In the genomic region with DNA sequence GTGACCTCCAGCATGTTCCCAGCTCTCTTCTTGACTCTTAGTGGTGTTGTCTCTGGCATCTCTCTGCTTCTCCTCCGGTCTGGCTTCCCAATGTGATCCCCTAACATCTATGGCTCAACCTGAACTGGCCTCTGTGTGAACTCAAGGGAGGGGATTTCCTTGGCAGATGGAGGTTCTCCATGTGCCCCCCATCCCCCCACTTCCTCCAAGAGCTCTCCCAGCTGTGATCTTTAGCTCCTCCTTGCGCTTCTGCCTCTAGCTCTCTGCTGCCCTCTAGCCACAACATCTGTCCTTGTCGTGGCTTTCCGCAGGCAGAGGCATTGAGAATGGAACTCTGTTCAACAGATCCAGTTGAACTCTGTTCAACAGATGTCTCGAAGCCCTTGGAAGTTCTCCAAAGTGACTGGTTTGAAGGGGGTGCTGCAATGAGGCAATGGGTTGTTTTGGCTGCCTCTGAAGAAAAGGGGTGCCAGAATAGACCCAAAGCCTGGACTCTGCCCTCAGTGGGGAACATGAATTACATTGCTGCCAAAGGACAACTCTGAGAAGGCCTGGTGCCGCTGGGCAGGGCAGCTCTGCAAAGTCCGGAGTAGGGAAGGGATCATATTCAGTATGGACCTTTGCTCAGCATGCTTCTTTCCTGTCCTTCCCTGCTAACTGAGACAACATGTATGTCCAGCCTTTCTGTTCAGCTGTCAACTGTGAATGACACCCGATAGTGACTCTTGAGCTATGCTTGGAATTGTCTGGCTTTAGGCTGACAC, we compare ENCODE assay signal across 8 cellular contexts.
A peak's percentile ranks its signal among the peaks of the same experiment; 100 is the strongest.
DNase-seq lines count a peak whose midpoint lies in the region; ATAC-seq and TF ChIP-seq lines count a peak whose summit lies in the region.

No MANE protein-coding gene starts in this region.

- H3K4me1 Mint-ChIP-seq in natural killer cell: peaks cover 5% of the 10 kb centered on the region in 2 donors
- H3K4me1 Mint-ChIP-seq in stimulated activated naive CD8-positive, alpha-beta T cell treated with anti-CD3 and anti-CD28 coated beads, Interleukin-15, amount 100 ng/mL, for 72 hours: peaks cover 10% of the 10 kb centered on the region

- peak; percentile 92 for TF ChIP-seq CTCF in C4-2B (conservative IDR thresholded peaks at IDR 0.05)
- peak; percentile 64 for TF ChIP-seq CTCF in natural killer cell (IDR thresholded peaks at IDR 0.05)

- H3K36me3 ChIP-seq in NT2/D1 (ENCODE audit: insufficient read depth, insufficient read length, low read length): no peaks in the 10 kb centered on the region

- intact Hi-C loops in natural killer cell (cut with micrococcal nuclease): no loop called here

- H3K27ac Mint-ChIP-seq in natural killer cell: peak overlapping the region in 1 of 2 donors; percentile 12
- peak overlapping the region; percentile 70 to 93 for H3K27ac Mint-ChIP-seq in stimulated activated naive CD8-positive, alpha-beta T cell treated with anti-CD3 and anti-CD28 coated beads, Interleukin-15, amount 100 ng/mL, for 72 hours

- H3K9me3 Mint-ChIP-seq in natural killer cell: no peaks in the 10 kb centered on the region
- H3K9me3 Mint-ChIP-seq in stimulated activated naive CD8-positive, alpha-beta T cell treated with anti-CD3 and anti-CD28 coated beads, Interleukin-15, amount 100 ng/mL, for 72 hours: peaks cover 0 to 6% of the 10 kb centered on the region in 2 donors

- H3K9ac ChIP-seq in NT2/D1 (ENCODE audit: insufficient read length, low read depth): no peak overlapping the region

- H3K4me1 ChIP-seq in NT2/D1 (ENCODE audit: insufficient read depth, insufficient read length): peaks cover 3% of the 10 kb centered on the region

- no peaks in the 10 kb centered on the region for H3K36me3 Mint-ChIP-seq in natural killer cell

- no peak overlapping the region for H3K27ac ChIP-seq in C4-2B

- H3K9me3 ChIP-seq in NT2/D1 (ENCODE audit: insufficient read depth, low read length): 0 out of 2 replicates have a peak, but pooled peaks cover 5% of the 10 kb centered on the region

- no peaks in the 10 kb centered on the region for H3K27me3 ChIP-seq in NT2/D1 (ENCODE audit: insufficient read depth, insufficient read length)

- no peak overlapping the region for H3K4me3 Mint-ChIP-seq in natural killer cell
- H3K4me3 Mint-ChIP-seq in stimulated activated naive CD8-positive, alpha-beta T cell treated with anti-CD3 and anti-CD28 coated beads, Interleukin-15, amount 100 ng/mL, for 72 hours: peak overlapping the region; percentile 54 to 55

- peaks cover 18 to 36% of the 10 kb centered on the region in 2 donors for H3K27me3 Mint-ChIP-seq in natural killer cell (ENCODE audit: low read depth in 2 of 2)
- peaks cover 16% of the 10 kb centered on the region for H3K27me3 Mint-ChIP-seq in stimulated activated naive CD8-positive, alpha-beta T cell treated with anti-CD3 and anti-CD28 coated beads, Interleukin-15, amount 100 ng/mL, for 72 hours

- ATAC-seq in GM19395 (IDR thresholded peaks at IDR 0.05; ENCODE audit: unreplicated experiment) (peak; percentile 85), natural killer cell (peak; percentile 85 to 94 (median 86))
- peak; percentile 84 for ATAC-seq in stimulated activated naive CD8-positive, alpha-beta T cell treated with anti-CD3 and anti-CD28 coated beads, Interleukin-15, amount 100 ng/mL, for 72 hours

- DNase-seq in HS-27A (ENCODE audit: low read depth) (peak; percentile 77), NT2/D1 (ENCODE audit: low read depth, low spot score) (peak; percentile 89), erythroblast (lab: John Stamatoyannopoulos, UW) (peak; percentile 58 to 72), natural killer cell (peak; percentile 33)
- DNase-seq in activated CD8-positive, alpha-beta memory T cell treated with anti-CD3 and anti-CD28 coated beads, Interleukin-2, amount 50 U/mL, for 24 hours (ENCODE audit: extremely low read depth): peak; percentile 26
- peak; percentile 50 to 66 for DNase-seq in stimulated activated naive CD8-positive, alpha-beta T cell treated with anti-CD3 and anti-CD28 coated beads, Interleukin-15, amount 100 ng/mL, for 72 hours

- no peak for TF ChIP-seq POLR2A in erythroblast (IDR thresholded peaks at IDR 0.05; ENCODE audit: low read length)

- no peak overlapping the region for H3K4me3 ChIP-seq in NT2/D1 (ENCODE audit: insufficient read length, low read depth)

Comparison
In these comparisons a context has a peak if more than half of its experiments do, and no peak if none do; other contexts are left out.
1. DNase-seq: peak in every context shown above with its lines; median percentile 89 in NT2/D1; 77 in HS-27A; 65 in erythroblast; 58 in stimulated activated naive CD8-positive, alpha-beta T cell treated with anti-CD3 and anti-CD28 coated beads, Interleukin-15, amount 100 ng/mL, for 72 hours; 33 in natural killer cell; 26 in activated CD8-positive, alpha-beta memory T cell treated with anti-CD3 and anti-CD28 coated beads, Interleukin-2, amount 50 U/mL, for 24 hours.